8 cellular contexts compared by ENCODE assay signal in the genomic region with DNA sequence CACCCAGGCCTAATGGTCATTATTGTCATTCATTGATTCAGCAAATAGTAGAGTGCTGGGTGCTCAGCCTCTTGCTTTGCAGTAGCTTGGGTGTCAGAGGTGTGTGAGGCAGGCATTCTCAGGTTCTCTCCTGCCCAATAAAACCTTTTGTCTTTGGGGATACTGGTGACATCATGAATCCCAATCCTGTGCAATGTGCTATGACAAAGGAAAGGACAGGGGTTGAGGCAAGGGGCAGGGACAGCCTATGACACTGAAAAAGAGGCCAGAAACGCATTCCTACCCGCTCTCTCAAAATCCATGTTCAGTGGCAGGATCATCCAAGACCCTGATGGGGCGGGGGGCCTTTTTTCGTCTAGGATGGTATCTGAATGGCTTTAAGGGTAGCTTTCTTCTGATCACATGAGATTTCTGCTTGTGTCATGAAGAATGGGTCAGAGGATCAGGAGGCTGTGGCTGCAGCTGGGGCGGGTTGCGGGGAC. TPM values are rescaled to one million over a fixed set of nuclear protein-coding genes. Genes with fewer than 3 reads are reported as not detected.
DNase-seq lines count a peak whose midpoint lies in the region; ATAC-seq and TF ChIP-seq lines count a peak whose summit lies in the region.

No MANE protein-coding gene starts in this region.

- H3K9me2 ChIP-seq in OCI-LY7 (ENCODE audit: insufficient read depth, low read length): no peaks in the 10 kb centered on the region

- no peaks in the 10 kb centered on the region for H3K4me1 Mint-ChIP-seq in Calu3 (ENCODE audit: low read depth, unreplicated experiment)
- peaks cover 25% of the 10 kb centered on the region for H3K4me1 Mint-ChIP-seq in osteocyte (ENCODE audit: unreplicated experiment)

- DNase-seq in Calu3: no peak
- no peak for DNase-seq in OCI-LY7 (ENCODE audit: low spot score)
- no peak for DNase-seq in osteocyte (ENCODE audit: extremely low spot score, unreplicated experiment)
- DNase-seq in NCI-H1436 (lab: John Stamatoyannopoulos, UW): no peak
- DNase-seq in erythroblast (lab: John Stamatoyannopoulos, UW): no peak
- DNase-seq in left colon: no peak
- no peak for DNase-seq in activated CD4-positive, alpha-beta T cell treated with anti-CD3 and anti-CD28 coated beads, Interleukin-2, amount 50 U/mL, for 48 hours

- H3K79me2 ChIP-seq in OCI-LY7 (ENCODE audit: insufficient read depth, low read depth, low read length): peaks cover 30% of the 10 kb centered on the region

- BruUV-seq in Calu3 (replicated peaks; lab: Mats Ljungman, UMichigan) (no TSS peak), OCI-LY7 (replicated peaks; lab: Mats Ljungman, UMichigan) (no TSS peak)

- peak overlapping the region; percentile 91; the same call in 1 of the 2 replicates for H2AFZ ChIP-seq in OCI-LY7 (ENCODE audit: low read length)

- peak overlapping the region; percentile 75 for H3K9ac ChIP-seq in endocrine pancreas (ENCODE audit: control insufficient read depth, insufficient read depth, low read length)

- no peak for TF ChIP-seq POLR2A in erythroblast (IDR thresholded peaks at IDR 0.05; ENCODE audit: low read length)

- peaks cover 15% of the 10 kb centered on the region for H3K4me1 ChIP-seq in OCI-LY7 (ENCODE audit: insufficient read depth, low read length, poor library complexity, severe bottlenecking)
- no peaks in the 10 kb centered on the region for H3K4me1 ChIP-seq in endocrine pancreas (ENCODE audit: control insufficient read depth, insufficient read depth, low read length)

- H4K20me1 ChIP-seq in OCI-LY7 (ENCODE audit: insufficient read depth, low read length): peaks cover 6% of the 10 kb centered on the region; the same call in 1 of the 2 replicates

- H3K4me3 ChIP-seq in OCI-LY7 (ENCODE audit: low read depth, low read length, poor library complexity, severe bottlenecking) (peak overlapping the region; percentile 93), endocrine pancreas (ENCODE audit: control insufficient read depth, insufficient read depth, low read length) (no peak overlapping the region)

- peak overlapping the region; percentile 68 for H3K27ac ChIP-seq in OCI-LY7 (ENCODE audit: low read depth, low read length, poor library complexity, severe bottlenecking)

- no peaks in the 10 kb centered on the region for H3K27me3 ChIP-seq in endocrine pancreas (ENCODE audit: control insufficient read depth, insufficient read depth, low read length)

- H3K36me3 Mint-ChIP-seq in Calu3 (ENCODE audit: insufficient read depth, unreplicated experiment): peaks cover 19% of the 10 kb centered on the region
- no peaks in the 10 kb centered on the region for H3K36me3 Mint-ChIP-seq in osteocyte (ENCODE audit: unreplicated experiment)

- peak overlapping the region; percentile 77 for H3K4me3 Mint-ChIP-seq in Calu3 (ENCODE audit: low read depth, unreplicated experiment)
- H3K4me3 Mint-ChIP-seq in osteocyte (ENCODE audit: unreplicated experiment): peak overlapping the region; percentile 89

- intact Hi-C loops in Calu3 (cut with micrococcal nuclease; ENCODE audit: unreplicated experiment): no loop called here
- intact Hi-C loops in OCI-LY7 (cut with micrococcal nuclease; ENCODE audit: unreplicated experiment): loop anchor here (1.0 kb wide), 1 partner anchor 94 kb away; no protein-coding TSS in a partner anchor
- intact Hi-C loops in left colon (cut with DNase I, micrococcal nuclease): no loop called here

- no peak for ATAC-seq in left colon

- H3K27ac Mint-ChIP-seq in Calu3 (ENCODE audit: unreplicated experiment) (peak overlapping the region; percentile 66), osteocyte (ENCODE audit: unreplicated experiment) (peak overlapping the region; percentile 94)

- POLR2A ChIA-PET in OCI-LY7 (lab: Charles Lee): interaction anchor here (2.0 kb wide), 1 partner anchor 67 kb away, joined by 11 read pairs; a partner anchor contains a TSS

- H3K9me3 ChIP-seq in OCI-LY7 (ENCODE audit: low read length) (no peaks in the 10 kb centered on the region), endocrine pancreas (ENCODE audit: control insufficient read depth, low read length) (no peaks in the 10 kb centered on the region)

- peak overlapping the region; percentile 75 for H3K4me2 ChIP-seq in OCI-LY7 (ENCODE audit: low read length)

- CTCF ChIA-PET in Calu3 (lab: Charles Lee) (interaction anchor here (1.6 kb wide), 1 partner anchor 66 kb away, joined by 5 read pairs; a partner anchor contains a TSS), OCI-LY7 (lab: Charles Lee; ENCODE audit: unreplicated experiment) (no interaction called here)

- H3K9me3 Mint-ChIP-seq in Calu3 (ENCODE audit: low read depth, unreplicated experiment): no peaks in the 10 kb centered on the region
- no peaks in the 10 kb centered on the region for H3K9me3 Mint-ChIP-seq in osteocyte (ENCODE audit: unreplicated experiment)

- no peak for TF ChIP-seq CTCF in Calu3 (IDR thresholded peaks at IDR 0.05; ENCODE audit: unreplicated experiment)
- no peak for TF ChIP-seq CTCF in OCI-LY7 (conservative IDR thresholded peaks at IDR 0.05; ENCODE audit: low read length)
- TF ChIP-seq CTCF in osteocyte (IDR thresholded peaks at IDR 0.05): no peak

- no peaks in the 10 kb centered on the region for H3K27me3 Mint-ChIP-seq in Calu3 (ENCODE audit: unreplicated experiment)
- no peaks in the 10 kb centered on the region for H3K27me3 Mint-ChIP-seq in osteocyte (ENCODE audit: unreplicated experiment)

- H3K36me3 ChIP-seq in OCI-LY7 (ENCODE audit: insufficient read depth, low read length) (peaks cover 11% of the 10 kb centered on the region; the same call in 1 of the 2 replicates), endocrine pancreas (ENCODE audit: control insufficient read depth, insufficient read depth, low read length) (no peaks in the 10 kb centered on the region)

RNA-seq across cellular contexts. Expression of a gene that starts 1.5 kb away (rescaled TPM):
- total RNA-seq in Calu3 (2022) (20.0 and 22.2 TPM in 2 replicates), OCI-LY7 (2022) (36.7 and 38.6 TPM in 2 replicates), osteocyte (35.3 and 36.5 TPM in 2 replicates), left colon (10 to 100 TPM; 22.8 to 23.7 TPM)
- 17.1 and 17.8 TPM in 2 replicates for total RNA-seq in OCI-LY7 (2014; rRNA removed; shearing (Covaris generic))
